In the genomic region with DNA sequence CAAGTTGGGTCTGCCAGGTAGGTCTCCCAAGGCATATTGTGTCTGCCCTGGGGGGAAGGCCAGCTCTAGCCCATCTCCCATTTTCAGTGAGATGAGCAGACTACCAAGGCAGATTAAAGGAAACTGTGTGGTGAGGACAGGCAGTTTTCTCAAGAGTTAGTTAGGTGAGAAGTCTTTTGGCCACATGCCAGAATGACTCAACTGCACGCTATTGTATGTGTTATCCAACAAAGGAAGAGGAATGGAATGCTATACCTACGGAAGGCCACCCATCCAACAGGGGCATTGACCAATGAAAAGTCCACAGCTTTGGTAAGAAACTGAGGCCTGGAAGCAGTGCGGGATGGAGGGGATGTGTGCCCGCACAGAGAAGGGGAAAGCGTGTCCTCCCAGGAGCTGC, we compare ENCODE assay signal across 11 cellular contexts.
A peak's percentile ranks its signal among the peaks of the same experiment; 100 is the strongest.
DNase-seq lines count a peak whose midpoint lies in the region; ATAC-seq, FAIRE-seq and TF ChIP-seq lines count a peak whose summit lies in the region.
"Had no signal": no experiment of that assay in that cellular context is flagged by ENCODE, and none has a peak within 500 bp of the region (broad histone marks: within the 10 kb centered on the region; RNA-seq: fewer than 3 reads in every experiment).

No MANE protein-coding gene starts in this region.

- H3K4me1 ChIP-seq in endothelial cell of umbilical vein (ENCODE audit: control insufficient read depth, extremely low read depth, insufficient read depth, low read length), result peaks cover 3% of the 10 kb centered on the region

- intact Hi-C loops in endothelial cell of umbilical vein (cut with micrococcal nuclease), result loop anchor here (2.0 kb wide), 1 partner anchor 33 kb away; no protein-coding TSS in a partner anchor

- no peaks in the 10 kb centered on the region for H3K9me3 ChIP-seq in endothelial cell of umbilical vein (replicated peaks; ENCODE audit: control insufficient read depth, insufficient read depth, low read length)

- POLR2A ChIA-PET in endothelial cell of umbilical vein (lab: Charles Lee), result no interaction called here

- no peak for TF ChIP-seq CTCF in endothelial cell of umbilical vein (IDR thresholded peaks at IDR 0.05; ENCODE audit: extremely low read depth in 1 of 2, insufficient read depth in 1 of 2, low read depth in 1 of 2, low read length in 2 of 2)
- TF ChIP-seq CTCF in retinal pigment epithelial cell (conservative IDR thresholded peaks at IDR 0.05; ENCODE audit: low read depth, low read length), result no peak

- DNase-seq in GM12892 (ENCODE audit: insufficient read length), result no peak
- DNase-seq in RKO (ENCODE audit: low spot score), result peak; percentile 57
- DNase-seq in endothelial cell of umbilical vein (ENCODE audit: low read depth, low spot score), result no peak
- peak; percentile 33 for DNase-seq in retinal pigment epithelial cell (ENCODE audit: low read depth)
- DNase-seq in iPS-NIHi11 (ENCODE audit: low spot score), result no peak
- DNase-seq in GM19239 (ENCODE audit: insufficient read length, low spot score), result no peak
- DNase-seq: activated CD4-positive, alpha-beta T cell treated with anti-CD3 and anti-CD28 coated beads for 4 hours; immature natural killer cell; NCI-H1694 treated with DMSO at 0.1 percent for 48 hours; SW 1271 had no signal

- H3K4me3 ChIP-seq in endothelial cell of umbilical vein (replicated peaks in 1 of 3; ENCODE audit: insufficient read depth in 1 of 3, low read depth in 1 of 3, low read length in 3 of 3), result no peak overlapping the region
- no peak overlapping the region for H3K4me3 ChIP-seq in retinal pigment epithelial cell (ENCODE audit: low read length)

- dilution Hi-C loops in endothelial cell of umbilical vein (cut with MboI; ENCODE audit: extremely low pct_ligation_motif_present, low sequenced_read_pairs), result no loop called here

- no peaks in the 10 kb centered on the region for H3K36me3 ChIP-seq in endothelial cell of umbilical vein (ENCODE audit: control insufficient read depth in 2 of 2, extremely low read depth in 1 of 2, insufficient read depth in 2 of 2, low read length in 2 of 2)

- no peaks in the 10 kb centered on the region for H3K9me1 ChIP-seq in endothelial cell of umbilical vein (replicated peaks; ENCODE audit: control insufficient read depth, extremely low read depth, insufficient read depth, low read length)

- H3K4me2 ChIP-seq in endothelial cell of umbilical vein (ENCODE audit: insufficient read depth, low read length), result no peak overlapping the region

- H3K79me2 ChIP-seq in endothelial cell of umbilical vein (ENCODE audit: control insufficient read depth, insufficient read depth, low read length), result no peaks in the 10 kb centered on the region

- peak; percentile 76 for FAIRE-seq in GM12892 (lab: Jason Lieb, UNC)
- no peak for FAIRE-seq in endothelial cell of umbilical vein (lab: Jason Lieb, UNC)
- no peak for FAIRE-seq in GM19239 (lab: Jason Lieb, UNC)

- no peak for TF ChIP-seq POLR2A in GM12892 (IDR thresholded peaks at IDR 0.05; ENCODE audit: low read depth, low read length)
- TF ChIP-seq POLR2A in endothelial cell of umbilical vein (IDR thresholded peaks at IDR 0.05; ENCODE audit: low read depth, low read length), result no peak

- CTCF ChIA-PET in endothelial cell of umbilical vein (lab: Charles Lee), result no interaction called here

- H3K9ac ChIP-seq in endothelial cell of umbilical vein (replicated peaks; ENCODE audit: extremely low read depth, insufficient read depth, low read length), result no peak overlapping the region

- no peak for ATAC-seq in GM21786 (IDR thresholded peaks at IDR 0.05; ENCODE audit: unreplicated experiment)

- H4K20me1 ChIP-seq in endothelial cell of umbilical vein (replicated peaks; ENCODE audit: control insufficient read depth, extremely low read depth, insufficient read depth, low read length), result no peaks in the 10 kb centered on the region

- H3K27me3 ChIP-seq in endothelial cell of umbilical vein (ENCODE audit: control insufficient read depth in 2 of 2, insufficient read depth in 2 of 2, low read length in 2 of 2), result no peaks in the 10 kb centered on the region

- no peak overlapping the region for H3K27ac ChIP-seq in endothelial cell of umbilical vein (ENCODE audit: insufficient read depth, low read depth, low read length)

- H2AFZ ChIP-seq in endothelial cell of umbilical vein (ENCODE audit: low read depth, low read length), result no peak overlapping the region

- BruUV-seq in endothelial cell of umbilical vein (replicated peaks; lab: Mats Ljungman, UMichigan), result no TSS peak

TF ChIP-seq in endothelial cell of umbilical vein, 7 proteins besides CTCF, POLR2A, EP300 and RAD21:
- TF ChIP-seq JUN (IDR thresholded peaks at IDR 0.05; ENCODE audit: borderline replicate concordance, insufficient read depth, insufficient read length, low read depth), result no peak
- peak; percentile 26 for TF ChIP-seq FOS (IDR thresholded peaks at IDR 0.05; ENCODE audit: borderline replicate concordance, insufficient read depth, low read length)
TF ChIP-seq in endothelial cell of umbilical vein: peak in this region for 1.

Comparison
In these comparisons a context has a peak if more than half of its experiments do, and no peak if none do; other contexts are left out.
1. DNase-seq: peak in RKO (single experiment) and retinal pigment epithelial cell (single experiment); none in GM12892 (single experiment), endothelial cell of umbilical vein (single experiment), iPS-NIHi11 (single experiment) and GM19239 (single experiment).